In genomic region chr7:66421830-66422229, GRCh38 we compare ENCODE assay signal across 23 cellular contexts.
"Had no signal": no experiment of that assay in that cellular context is flagged by ENCODE, and none has a peak within 500 bp of the region (broad histone marks: within the 10 kb centered on the region; RNA-seq: fewer than 3 reads in every experiment).

No MANE protein-coding gene starts in this region.

- H3K27me3 Mint-ChIP-seq: IgD-negative memory B cell had no signal

- H3K36me3 ChIP-seq: MG63, SJSA1 had no signal

- H3K27ac Mint-ChIP-seq: IgD-negative memory B cell had no signal

- H3K4me1 ChIP-seq: SJSA1 had no signal

- H3K9me3 ChIP-seq: MG63, SJSA1 had no signal

- H3K4me1 Mint-ChIP-seq: IgD-negative memory B cell had no signal

- H3K9me3 Mint-ChIP-seq: IgD-negative memory B cell had no signal

- ATAC-seq: HepG2 had no signal

- DNase-seq: Karpas-422, KG1, MG63, NCI-H1092, NCI-H1105 treated with DMSO at 0.1 percent for 48 hours, NCI-H1417 treated with DMSO at 0.1 percent for 48 hours, NCI-H146, NCI-H1694 treated with DMSO at 0.1 percent for 48 hours, NCI-H1930, NCI-H2081, NCI-H2107, NCI-H2227 treated with DMSO at 0.1 percent for 48 hours, NCI-H524, NCI-H526 treated with DMSO at 0.1 percent for 48 hours, NCI-H748 treated with DMSO at 0.1 percent for 48 hours, Right ventricle myocardium superior, RPMI8226, SIG-M5, T-helper 1 cell had no signal

- H3K4me3 Mint-ChIP-seq: IgD-negative memory B cell had no signal

- H3K4me3 ChIP-seq: MG63, SJSA1, SK-N-MC had no signal

- H3K27me3 ChIP-seq: MG63, SJSA1 had no signal

- H3K27ac ChIP-seq: SJSA1, SK-N-MC had no signal
